Comparison of ENCODE assay signal across 9 cellular contexts in genomic region chr2:239444626-239445625, GRCh38. TPM values are rescaled to one million over a fixed set of nuclear protein-coding genes. Genes with fewer than 3 reads are reported as not detected.
DNase-seq lines count a peak whose midpoint lies in the region; ATAC-seq and TF ChIP-seq lines count a peak whose summit lies in the region.
"Had no signal": no experiment of that assay in that cellular context is flagged by ENCODE, and none has a peak within 500 bp of the region (broad histone marks: within the 10 kb centered on the region; RNA-seq: fewer than 3 reads in every experiment).

No MANE protein-coding gene starts in this region.

- DNase-seq in H7 (peak; percentile 16), RPMI7951 (ENCODE audit: low read depth) (peak; percentile 51), fibroblast of pulmonary artery (ENCODE audit: low read depth) (peak; percentile 21), psoas muscle (peak in 1 of 2 donors; percentile 81)
- no peak for DNase-seq in activated CD4-positive, alpha-beta T cell treated with anti-CD3 and anti-CD28 coated beads, Interleukin-2, amount 50 U/mL, for 48 hours
- DNase-seq in CD4-positive, alpha-beta memory T cell, result no peak

- H3K36me3 ChIP-seq in H7 (replicated peaks; ENCODE audit: control insufficient read depth, insufficient read depth, low read length), result no peaks in the 10 kb centered on the region
- H3K36me3 ChIP-seq in psoas muscle (ENCODE audit: insufficient read depth in 1 of 2, low read depth in 1 of 2), result no peaks in the 10 kb centered on the region
- no peaks in the 10 kb centered on the region for H3K36me3 ChIP-seq in CD4-positive, alpha-beta memory T cell (ENCODE audit: insufficient read depth, low read length)

- CTCF ChIA-PET in CD4-positive, alpha-beta memory T cell (lab: Charles Lee; ENCODE audit: partially characterized antibody), result interaction anchor here (0.6 kb wide), 1 partner anchor 237 kb away, joined by 6 read pairs; no protein-coding TSS in a partner anchor

- H3K27me3 ChIP-seq in H7 (ENCODE audit: control insufficient read depth, insufficient read depth, low read length) (no peaks in the 10 kb centered on the region), psoas muscle (ENCODE audit: insufficient read depth in 3 of 3, low read length in 2 of 3) (peaks cover 0 to 13% (median 0%) of the 10 kb centered on the region in 3 donors)
- peaks cover 9% of the 10 kb centered on the region for H3K27me3 ChIP-seq in CD4-positive, alpha-beta memory T cell (ENCODE audit: insufficient read depth, low read length)

- TF ChIP-seq CTCF in fibroblast of pulmonary artery (IDR thresholded peaks at IDR 0.05; ENCODE audit: low read length, missing control alignments) (no peak), psoas muscle (IDR thresholded peaks at IDR 0.05) (no peak)

- no peak overlapping the region for H3K4me3 Mint-ChIP-seq in CD4-positive, alpha-beta memory T cell
- H3K4me3 Mint-ChIP-seq: stimulated activated naive CD8-positive, alpha-beta T cell treated with anti-CD3 and anti-CD28 coated beads, Interleukin-15, Interleukin-2, amounts not matched to agents 100 ng/mL and 50 ng/mL, for 24 hours had no signal

- intact Hi-C loops in psoas muscle (cut with DNase I), result no loop called here
- intact Hi-C loops in CD4-positive, alpha-beta memory T cell (cut with micrococcal nuclease), result no loop called here

- H3K36me3 Mint-ChIP-seq in CD4-positive, alpha-beta memory T cell, result no peaks in the 10 kb centered on the region

- no peaks in the 10 kb centered on the region for H3K9me3 ChIP-seq in psoas muscle
- no peaks in the 10 kb centered on the region for H3K9me3 ChIP-seq in CD4-positive, alpha-beta memory T cell (ENCODE audit: control insufficient read depth in 1 of 2, low read length in 2 of 2)

- peak; percentile 63 to 93 (median 78) for ATAC-seq in psoas muscle
- ATAC-seq in HG02623 (IDR thresholded peaks at IDR 0.05; ENCODE audit: unreplicated experiment), result no peak
- ATAC-seq in GM18868 (IDR thresholded peaks at IDR 0.05; ENCODE audit: unreplicated experiment), result no peak

- H3K27ac ChIP-seq in psoas muscle, result no peak overlapping the region
- H3K27ac ChIP-seq in CD4-positive, alpha-beta memory T cell (ENCODE audit: low read depth, low read length), result no peak overlapping the region

- 47 to 59% (median 48%) methylated on average over 20 of the region's 20 CpGs for WGBS in psoas muscle, 3 donors

- H3K27ac Mint-ChIP-seq in CD4-positive, alpha-beta memory T cell, result no peak overlapping the region
- H3K27ac Mint-ChIP-seq: stimulated activated naive CD8-positive, alpha-beta T cell treated with anti-CD3 and anti-CD28 coated beads, Interleukin-15, Interleukin-2, amounts not matched to agents 100 ng/mL and 50 ng/mL, for 24 hours had no signal

- H3K27me3 Mint-ChIP-seq in CD4-positive, alpha-beta memory T cell, result peaks cover 13 to 21% of the 10 kb centered on the region in 2 donors

- POLR2A ChIA-PET in CD4-positive, alpha-beta memory T cell (lab: Charles Lee; ENCODE audit: partially characterized antibody), result no interaction called here

- H3K4me3 ChIP-seq in H7 (ENCODE audit: insufficient read depth, low read depth, low read length) (no peak overlapping the region), fibroblast of pulmonary artery (replicated peaks; ENCODE audit: low read depth, low read length) (no peak overlapping the region), psoas muscle (no peak overlapping the region)
- no peak overlapping the region for H3K4me3 ChIP-seq in CD4-positive, alpha-beta memory T cell (ENCODE audit: low read length in 2 of 2)

- H3K9me3 Mint-ChIP-seq in CD4-positive, alpha-beta memory T cell, result peaks cover 0 to 2% (median 0%) of the 10 kb centered on the region in 8 donors
- H3K9me3 Mint-ChIP-seq: stimulated activated naive CD8-positive, alpha-beta T cell treated with anti-CD3 and anti-CD28 coated beads, Interleukin-15, Interleukin-2, amounts not matched to agents 100 ng/mL and 50 ng/mL, for 24 hours had no signal

- peaks cover 9 to 25% (median 19%) of the 10 kb centered on the region in 4 donors for H3K4me1 Mint-ChIP-seq in CD4-positive, alpha-beta memory T cell

- H3K4me1 ChIP-seq in psoas muscle, result no peaks in the 10 kb centered on the region
- H3K4me1 ChIP-seq in CD4-positive, alpha-beta memory T cell (ENCODE audit: insufficient read depth, low read length), result peaks cover 16% of the 10 kb centered on the region

RNA-seq across cellular contexts. Expression of gene HDAC4, which starts 44.1 kb away (rescaled TPM):
- 18.1 and 28.5 TPM in 2 replicates for total RNA-seq in H7 (2014; rRNA removed; shearing (Covaris generic))
- total RNA-seq in RPMI7951 (2014; rRNA removed; shearing (Covaris generic)), result 4.6 and 5.5 TPM in 2 replicates
- 100 to 1,000 TPM; 129 to 329 (median 154) TPM for total RNA-seq in psoas muscle
- polyA plus RNA-seq in psoas muscle, result 10 to 100 TPM in 2 of 3 donors, 1 to 10 TPM in 1; 7.9 to 38.6 (median 29.9) TPM
- 10 to 100 TPM; 50.2 to 59.7 TPM for total RNA-seq in CD4-positive, alpha-beta memory T cell
- polyA plus RNA-seq in CD4-positive, alpha-beta memory T cell, result 10 to 100 TPM in 1 of 2 donors, 1 to 10 TPM in 1; 1.4 to 10.6 TPM

Comparison
In these comparisons a context has a peak if more than half of its experiments do, and no peak if none do; other contexts are left out.
1. DNase-seq: peak in H7 (single experiment), RPMI7951 (single experiment) and fibroblast of pulmonary artery (single experiment); none in activated CD4-positive, alpha-beta T cell treated with anti-CD3 and anti-CD28 coated beads, Interleukin-2, amount 50 U/mL, for 48 hours (0 of 2) and CD4-positive, alpha-beta memory T cell (0 of 5).
2. ATAC-seq: peak in psoas muscle (4 of 4); none in HG02623 (single experiment) and GM18868 (single experiment).